ENCODE assay signal across 8 cellular contexts in the genomic region with DNA sequence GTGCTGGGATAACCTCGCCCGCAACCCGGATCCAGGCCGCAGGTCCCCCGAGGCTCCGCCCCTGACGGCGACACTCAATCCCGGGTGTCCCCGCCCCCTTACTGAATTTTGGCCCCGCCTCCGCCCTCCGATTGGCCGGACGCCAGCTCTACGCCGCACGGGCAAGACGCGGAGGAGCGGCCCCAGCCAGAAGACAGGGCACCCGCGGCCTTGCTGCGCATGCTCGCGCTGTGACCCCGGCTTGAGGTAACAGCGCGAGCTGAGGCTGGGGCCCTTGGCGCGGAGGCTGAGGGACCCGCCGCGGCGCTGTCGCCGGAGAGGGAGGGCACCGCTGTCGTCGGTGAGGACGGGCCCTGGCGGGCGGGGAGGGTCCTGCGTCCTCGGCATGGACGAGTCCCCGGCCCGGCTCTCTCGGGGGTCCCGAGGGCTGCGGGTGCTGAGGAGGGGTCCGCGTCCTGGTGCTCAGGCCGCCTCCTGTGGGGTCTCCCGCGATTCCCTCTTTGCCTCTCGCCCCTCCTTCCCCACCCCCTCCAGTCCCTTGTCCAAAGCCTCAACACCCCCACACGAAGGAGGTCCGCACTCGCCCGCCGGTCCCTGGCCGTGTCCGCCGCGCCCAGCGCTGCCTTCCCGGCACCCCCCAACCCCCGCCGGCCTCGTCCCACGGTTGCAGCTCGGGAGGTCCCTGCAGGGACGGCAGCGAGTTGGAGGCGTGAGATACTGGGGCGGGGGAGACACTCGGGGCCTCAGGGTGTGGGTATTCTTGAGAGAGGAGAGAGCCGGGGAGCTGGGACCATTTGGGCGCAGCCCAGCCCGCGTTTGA. TPM values are rescaled to one million over a fixed set of nuclear protein-coding genes. Genes with fewer than 3 reads are reported as not detected.
DNase-seq lines count a peak whose midpoint lies in the region; ATAC-seq and TF ChIP-seq lines count a peak whose summit lies in the region.

A gene with protein sequence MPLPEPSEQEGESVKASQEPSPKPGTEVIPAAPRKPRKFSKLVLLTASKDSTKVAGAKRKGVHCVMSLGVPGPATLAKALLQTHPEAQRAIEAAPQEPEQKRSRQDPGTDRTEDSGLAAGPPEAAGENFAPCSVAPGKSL (plus strand): TSS at position 189 of the 820 bp plus-strand sequence. CDS start 13,235 bp downstream, outside the sequence.

- ATAC-seq in HG02678 (IDR thresholded peaks at IDR 0.05; ENCODE audit: unreplicated experiment): peak; percentile 77
- peak; percentile 87 for ATAC-seq in activated naive CD8-positive, alpha-beta T cell treated with anti-CD3 and anti-CD28 coated beads, Interleukin-2, amount 10 ng/mL, durations not matched to agents 7 days and 5 days (ENCODE audit: low read depth)

- no peaks in the 10 kb centered on the region for H3K36me3 ChIP-seq in SU-DHL-6 (ENCODE audit: low read length)
- H3K36me3 ChIP-seq in ovary: no peaks in the 10 kb centered on the region
- H3K36me3 ChIP-seq in thyroid gland: no peaks in the 10 kb centered on the region

- 0 to 1% (median 0%) methylated on average over 40 to 82 of the region's 82 CpGs for WGBS in ovary, 3 donors
- 0 to 1% methylated on average over 28 to 43 of the region's 82 CpGs for WGBS in thyroid gland, 2 donors

- H3K9ac ChIP-seq in SU-DHL-6 (ENCODE audit: low read length): peak within 1 kb of the TSS; percentile 89

- POLR2A ChIA-PET in activated naive CD8-positive, alpha-beta T cell treated with anti-CD3 and anti-CD28 coated beads, Interleukin-2, amount 10 ng/mL, durations not matched to agents 7 days and 5 days (lab: Charles Lee): interaction anchor here (0.6 to 2.6 kb wide), 20 partner anchors 13 to 251 kb away, joined by 3 to 31 read pairs (median 4); a partner anchor contains a TSS

- no peaks in the 10 kb centered on the region for H4K20me1 ChIP-seq in SU-DHL-6 (ENCODE audit: low read depth, low read length)

- H3K27ac ChIP-seq in SU-DHL-6 (ENCODE audit: low read depth, low read length) (no peak within 1 kb of the TSS), ovary (peak within 1 kb of the TSS; percentile 90), thyroid gland (peak within 1 kb of the TSS; percentile 86 to 95 (median 87))

- H3K9me3 ChIP-seq in SU-DHL-6 (ENCODE audit: insufficient read depth, low read length) (peaks cover 10% of the 10 kb centered on the region), ovary (no peaks in the 10 kb centered on the region), thyroid gland (no peaks in the 10 kb centered on the region)

- H3K9me2 ChIP-seq in SU-DHL-6 (replicated peaks; ENCODE audit: insufficient read depth, low read length): no peaks in the 10 kb centered on the region

- H3K36me3 Mint-ChIP-seq in activated naive CD8-positive, alpha-beta T cell treated with anti-CD3 and anti-CD28 coated beads, Interleukin-2, amount 10 ng/mL, durations not matched to agents 7 days and 5 days: no peaks in the 10 kb centered on the region

- H3K4me1 Mint-ChIP-seq in activated naive CD8-positive, alpha-beta T cell treated with anti-CD3 and anti-CD28 coated beads, Interleukin-2, amount 10 ng/mL, durations not matched to agents 7 days and 5 days: peaks cover 14% of the 10 kb centered on the region

- intact Hi-C loops in head of caudate nucleus (cut with DNase I): no loop called here
- intact Hi-C loops in ovary (cut with DNase I): no loop called here
- intact Hi-C loops in thyroid gland (cut with DNase I): no loop called here

- TF ChIP-seq EP300 in ovary (IDR thresholded peaks at IDR 0.05): no peak

- H3K4me2 ChIP-seq in SU-DHL-6 (ENCODE audit: low read depth, low read length, poor library complexity, severe bottlenecking): peak within 1 kb of the TSS; percentile 82

- H3F3A ChIP-seq in SU-DHL-6 (ENCODE audit: insufficient read depth): no peaks in the 10 kb centered on the region

- peak within 1 kb of the TSS; percentile 81 for H3K4me3 ChIP-seq in GM12864 (ENCODE audit: low read depth, low read length)
- peak within 1 kb of the TSS; percentile 94 for H3K4me3 ChIP-seq in SU-DHL-6 (ENCODE audit: insufficient read depth, low read length, poor library complexity, severe bottlenecking)
- peak within 1 kb of the TSS; percentile 91 for H3K4me3 ChIP-seq in ovary
- H3K4me3 ChIP-seq in thyroid gland (replicated peaks in 1 of 3): peak within 1 kb of the TSS; percentile 8 to 97 (median 79)

- H3K27me3 Mint-ChIP-seq in activated naive CD8-positive, alpha-beta T cell treated with anti-CD3 and anti-CD28 coated beads, Interleukin-2, amount 10 ng/mL, durations not matched to agents 7 days and 5 days: peaks cover 3% of the 10 kb centered on the region

- peak within 1 kb of the TSS; percentile 91 for H2AFZ ChIP-seq in SU-DHL-6 (ENCODE audit: low read depth, low read length, severe bottlenecking)

- H3K9me3 Mint-ChIP-seq in activated naive CD8-positive, alpha-beta T cell treated with anti-CD3 and anti-CD28 coated beads, Interleukin-2, amount 10 ng/mL, durations not matched to agents 7 days and 5 days: peaks cover 2% of the 10 kb centered on the region

- peak; percentile 20 for TF ChIP-seq CTCF in GM12864 (IDR thresholded peaks at IDR 0.05; ENCODE audit: low read depth, low read length, missing control alignments)
- TF ChIP-seq CTCF in SU-DHL-6 (IDR thresholded peaks at IDR 0.05; ENCODE audit: insufficient read depth, low read length, poor library complexity, severe bottlenecking): no peak
- TF ChIP-seq CTCF in ovary (IDR thresholded peaks at IDR 0.05): peak in 1 of 3 donors; percentile 35
- TF ChIP-seq CTCF in thyroid gland (IDR thresholded peaks at IDR 0.05): peak in 3 of 6 experiments; percentile 10 to 24 (median 14)

- TF ChIP-seq POLR2A in ovary (IDR thresholded peaks at IDR 0.05) (peak; percentile 54), thyroid gland (IDR thresholded peaks at IDR 0.05) (peak in 1 of 2 donors; percentile 89)

- peak within 1 kb of the TSS; percentile 86 for H3K4me3 Mint-ChIP-seq in activated naive CD8-positive, alpha-beta T cell treated with anti-CD3 and anti-CD28 coated beads, Interleukin-2, amount 10 ng/mL, durations not matched to agents 7 days and 5 days

- H3K79me2 ChIP-seq in SU-DHL-6 (ENCODE audit: insufficient read depth, low read length): peaks cover 4% of the 10 kb centered on the region; the same call in 1 of the 2 replicates

- peak within 1 kb of the TSS; percentile 95 for H3K27ac Mint-ChIP-seq in activated naive CD8-positive, alpha-beta T cell treated with anti-CD3 and anti-CD28 coated beads, Interleukin-2, amount 10 ng/mL, durations not matched to agents 7 days and 5 days

- peaks cover 4% of the 10 kb centered on the region for H3K4me1 ChIP-seq in ovary (ENCODE audit: insufficient read depth)
- peaks cover 7% of the 10 kb centered on the region in 2 donors for H3K4me1 ChIP-seq in thyroid gland

- DNase-seq in GM12864 (ENCODE audit: low read depth): peak; percentile 78
- peak; percentile 86 for DNase-seq in NCI-H128 (lab: John Stamatoyannopoulos, UW; ENCODE audit: unreplicated experiment)
- DNase-seq in activated naive CD8-positive, alpha-beta T cell treated with anti-CD3 and anti-CD28 coated beads, Interleukin-2, amount 10 ng/mL, durations not matched to agents 7 days and 5 days: peak; percentile 100
- DNase-seq in head of caudate nucleus: peak; percentile 97 to 100 (median 99)
- DNase-seq in ovary: peak; percentile 96 to 100 (median 98)
- DNase-seq in thyroid gland: peak; percentile 97

- no peaks in the 10 kb centered on the region for H3K27me3 ChIP-seq in SU-DHL-6 (ENCODE audit: low read length)
- H3K27me3 ChIP-seq in ovary: no peaks in the 10 kb centered on the region
- H3K27me3 ChIP-seq in thyroid gland: no peaks in the 10 kb centered on the region

RNA-seq across cellular contexts. Expression of the gene that starts here (rescaled TPM):
- total RNA-seq in activated naive CD8-positive, alpha-beta T cell treated with anti-CD3 and anti-CD28 coated beads, Interleukin-2, amount 10 ng/mL, durations not matched to agents 7 days and 5 days: 10 to 100 TPM; 21.0 to 21.2 TPM
- total RNA-seq in ovary (10 to 100 TPM; 24.7 to 46.0 (median 30.6) TPM), thyroid gland (10 to 100 TPM; 58.4 to 89.3 (median 73.8) TPM)
- polyA plus RNA-seq in ovary: 10 to 100 TPM in 1 of 2 donors, 1 to 10 TPM in 1; 3.0 to 50.9 TPM
